17 cellular contexts compared by ENCODE assay signal in genomic region chr1:175683491-175684175, GRCh38. TPM values are rescaled to one million over a fixed set of nuclear protein-coding genes. Genes with fewer than 3 reads are reported as not detected.
DNase-seq lines count a peak whose midpoint lies in the region; ATAC-seq and TF ChIP-seq lines count a peak whose summit lies in the region.
"Had no signal": no experiment of that assay in that cellular context is flagged by ENCODE, and none has a peak within 500 bp of the region (broad histone marks: within the 10 kb centered on the region; RNA-seq: fewer than 3 reads in every experiment).

No MANE protein-coding gene starts in this region.

- POLR2A ChIA-PET in PC-9 (lab: Charles Lee; ENCODE audit: unreplicated experiment): no interaction called here

- no peak overlapping the region for H3K27ac Mint-ChIP-seq in GM23338
- H3K27ac Mint-ChIP-seq: B cell; CD4-positive, alpha-beta T cell; HFFc6 had no signal

- no peak overlapping the region for H3K23ac ChIP-seq in neuronal stem cell (ENCODE audit: low read depth, low read length, poor library complexity)

- TF ChIP-seq POLR2A in esophagus squamous epithelium (IDR thresholded peaks at IDR 0.05): no peak

- no peak overlapping the region for H2AFZ ChIP-seq in GM23338
- H2AFZ ChIP-seq in neuronal stem cell (ENCODE audit: low read length): no peak overlapping the region
- H2AFZ ChIP-seq in PC-9: no peak overlapping the region

- H3K79me1 ChIP-seq in neuronal stem cell (ENCODE audit: low read depth, low read length): no peaks in the 10 kb centered on the region

- H2BK12ac ChIP-seq in neuronal stem cell (ENCODE audit: low read length): no peak overlapping the region

- TF ChIP-seq CTCF in GM23338 (conservative IDR thresholded peaks at IDR 0.05; ENCODE audit: low read depth in 2 of 2) (no peak), epithelial cell of esophagus (IDR thresholded peaks at IDR 0.05; ENCODE audit: insufficient read depth, low read depth, low read length, missing control alignments) (no peak), PC-9 (conservative IDR thresholded peaks at IDR 0.05) (no peak), esophagus squamous epithelium (IDR thresholded peaks at IDR 0.05) (no peak)

- peaks cover 15% of the 10 kb centered on the region for H3K4me1 Mint-ChIP-seq in GM23338

- H3K27me3 ChIP-seq in GM23338 (ENCODE audit: insufficient read depth) (no peaks in the 10 kb centered on the region), neuronal stem cell (ENCODE audit: control insufficient read depth in 3 of 3, insufficient read depth in 3 of 3, low read depth in 1 of 3, low read length in 3 of 3) (no peaks in the 10 kb centered on the region), PC-9 (ENCODE audit: insufficient read depth, low read depth) (peaks cover 40% of the 10 kb centered on the region), esophagus squamous epithelium (no peaks in the 10 kb centered on the region)

- H2AK5ac ChIP-seq in neuronal stem cell (ENCODE audit: low read depth, low read length): no peak overlapping the region

- intact Hi-C loops in PC-9 (cut with micrococcal nuclease; ENCODE audit: unreplicated experiment): no loop called here
- intact Hi-C loops in esophagus squamous epithelium (cut with DNase I): no loop called here

- no peaks in the 10 kb centered on the region for H3K9me3 Mint-ChIP-seq in GM23338
- H3K9me3 Mint-ChIP-seq: CD4-positive, alpha-beta T cell had no signal

- no peaks in the 10 kb centered on the region for H3K36me3 Mint-ChIP-seq in GM23338 (ENCODE audit: low read depth)

- ATAC-seq in GM23338: peak; percentile 76

- no peak overlapping the region for H3K9ac ChIP-seq in neuronal stem cell (ENCODE audit: low read depth, low read length, poor library complexity)

- no peak overlapping the region for H2BK120ac ChIP-seq in neuronal stem cell (ENCODE audit: low read depth, low read length)

- no peaks in the 10 kb centered on the region for H4K20me1 ChIP-seq in GM23338 (replicated peaks; ENCODE audit: insufficient read depth)
- H4K20me1 ChIP-seq in PC-9 (ENCODE audit: insufficient read depth): no peaks in the 10 kb centered on the region

- H4K91ac ChIP-seq in neuronal stem cell (ENCODE audit: low read depth, low read length, poor library complexity): no peak overlapping the region

- H3K79me2 ChIP-seq in GM23338 (replicated peaks; ENCODE audit: insufficient read depth) (no peaks in the 10 kb centered on the region), PC-9 (ENCODE audit: low read depth) (no peaks in the 10 kb centered on the region)

- no peak overlapping the region for H3K4ac ChIP-seq in neuronal stem cell (ENCODE audit: low read length)

- no peak overlapping the region for H4K8ac ChIP-seq in neuronal stem cell (ENCODE audit: low read depth, low read length)

- no peak for DNase-seq in GM23338 (ENCODE audit: low spot score)
- DNase-seq in NCI-H526 (lab: John Stamatoyannopoulos, UW): peak; percentile 91 to 97
- peak; percentile 1 for DNase-seq in epithelial cell of esophagus (ENCODE audit: low read depth)
- DNase-seq in neuronal stem cell (ENCODE audit: low spot score): no peak
- DNase-seq in PC-9: no peak
- DNase-seq in DMS53 (lab: John Stamatoyannopoulos, UW): no peak
- no peak for DNase-seq in esophagus squamous epithelium (lab: John Stamatoyannopoulos, UW)
- DNase-seq: Calu3; CD4-positive, alpha-beta T cell; DMS 273 treated with DMSO at 0.1 percent for 48 hours; DMS79; HCEC 1CT; HFFc6 had no signal

- BruUV-seq in PC-9 (replicated peaks; lab: Mats Ljungman, UMichigan): no TSS peak

- H3K9me3 ChIP-seq in neuronal stem cell (replicated peaks in 1 of 2; ENCODE audit: control insufficient read depth in 2 of 2, insufficient read depth in 1 of 2, low read depth in 1 of 2, low read length in 2 of 2) (no peaks in the 10 kb centered on the region), PC-9 (ENCODE audit: insufficient read depth, low read depth) (no peaks in the 10 kb centered on the region), esophagus squamous epithelium (no peaks in the 10 kb centered on the region)

- H3K4me2 ChIP-seq in GM23338 (no peak overlapping the region), neuronal stem cell (ENCODE audit: insufficient read depth, low read length, poor library complexity, severe bottlenecking) (no peak overlapping the region), PC-9 (no peak overlapping the region)

- H3K36me3 ChIP-seq in GM23338 (ENCODE audit: insufficient read depth) (no peaks in the 10 kb centered on the region), neuronal stem cell (replicated peaks in 1 of 2; ENCODE audit: control insufficient read depth in 2 of 2, insufficient read depth in 2 of 2, low read length in 2 of 2) (no peaks in the 10 kb centered on the region), PC-9 (ENCODE audit: low read depth) (no peaks in the 10 kb centered on the region), esophagus squamous epithelium (no peaks in the 10 kb centered on the region)

- no peak overlapping the region for H2BK5ac ChIP-seq in neuronal stem cell (ENCODE audit: low read length)

- H3K14ac ChIP-seq in neuronal stem cell (ENCODE audit: low read length): peak overlapping the region; percentile 78

- peaks cover 3% of the 10 kb centered on the region for H3K27me3 Mint-ChIP-seq in GM23338 (ENCODE audit: insufficient read depth, low read depth, poor library complexity)
- H3K27me3 Mint-ChIP-seq: B cell had no signal

- H3F3A ChIP-seq in GM23338 (replicated peaks; ENCODE audit: low read depth) (no peaks in the 10 kb centered on the region), PC-9 (ENCODE audit: insufficient read depth, low read depth) (no peaks in the 10 kb centered on the region)

- H3K9me2 ChIP-seq in GM23338 (ENCODE audit: insufficient read depth) (no peaks in the 10 kb centered on the region), PC-9 (ENCODE audit: insufficient read depth) (no peaks in the 10 kb centered on the region)

- CTCF ChIA-PET in PC-9 (lab: Charles Lee): no interaction called here

- no peaks in the 10 kb centered on the region for H3K4me1 ChIP-seq in GM23338 (ENCODE audit: insufficient read depth)
- peaks cover 0 to 3% of the 10 kb centered on the region in 2 donors for H3K4me1 ChIP-seq in neuronal stem cell (ENCODE audit: control insufficient read depth in 2 of 2, insufficient read depth in 1 of 2, low read depth in 1 of 2, low read length in 2 of 2)
- no peaks in the 10 kb centered on the region for H3K4me1 ChIP-seq in PC-9 (replicated peaks; ENCODE audit: insufficient read depth)
- H3K4me1 ChIP-seq in esophagus squamous epithelium: no peaks in the 10 kb centered on the region

- H3K27ac ChIP-seq in GM23338 (ENCODE audit: low read depth) (no peak overlapping the region), neuronal stem cell (replicated peaks; ENCODE audit: low read length) (no peak overlapping the region), PC-9 (no peak overlapping the region), esophagus squamous epithelium (no peak overlapping the region)

- WGBS in neuronal stem cell (ENCODE audit: extremely low coverage in 2 of 2, insufficient read length in 2 of 2, insufficient replicate concordance in 1 of 2), 2 donors: no CpG with 5 or more reads among the region's 2 CpGs
- 29 to 61% methylated on average over 2 of the region's 2 CpGs for whole genome bisulfite sequencing in esophagus squamous epithelium, 2 donors

- H3K4me3 Mint-ChIP-seq in GM23338: no peak overlapping the region
- H3K4me3 Mint-ChIP-seq: B cell; CD4-positive, alpha-beta T cell; HFFc6 had no signal

- no peak overlapping the region for H3K18ac ChIP-seq in neuronal stem cell (ENCODE audit: low read length)

- H3K4me3 ChIP-seq in GM23338: no peak overlapping the region
- no peak overlapping the region for H3K4me3 ChIP-seq in epithelial cell of esophagus (ENCODE audit: low read length)
- no peak overlapping the region for H3K4me3 ChIP-seq in neuronal stem cell (ENCODE audit: low read length in 2 of 2)
- no peak overlapping the region for H3K4me3 ChIP-seq in PC-9
- no peak overlapping the region for H3K4me3 ChIP-seq in esophagus squamous epithelium

- no peak overlapping the region for H2BK15ac ChIP-seq in neuronal stem cell (ENCODE audit: low read length)

TF ChIP-seq in GM23338, 12 proteins besides CTCF, POLR2A, EP300 and RAD21:
- TF ChIP-seq NANOG (IDR thresholded peaks at IDR 0.05; ENCODE audit: borderline replicate concordance) (no peak), EZH2phosphoT487 (IDR thresholded peaks at IDR 0.05; ENCODE audit: unreplicated experiment) (no peak), JUNB (IDR thresholded peaks at IDR 0.05; ENCODE audit: unreplicated experiment) (no peak)

RNA-seq across cellular contexts. Expression of gene TNR, which starts 59.8 kb away (rescaled TPM):
- not detected in 2 replicates for total RNA-seq in GM23338 (2014; rRNA removed; shearing (Covaris generic))
- polyA plus RNA-seq in GM23338 (2016; fragmentation: Nextera tagmentation; extraction: Ambion mirVana): not detected in 2 replicates
- polyA plus RNA-seq in neuronal stem cell (2013, experiment 1 of 2): not detected
- not detected for polyA plus RNA-seq in neuronal stem cell (2013, experiment 2 of 2)
- total RNA-seq in PC-9 (2021): not detected in 2 replicates
- total RNA-seq in esophagus squamous epithelium: not detected
- total RNA-seq: Calu3; CD4-positive, alpha-beta T cell; G401; H4; HFFc6; HT1080 had no signal

Comparison
In these comparisons a context has a peak if more than half of its experiments do, and no peak if none do; other contexts are left out.
1. DNase-seq: peak in NCI-H526 (2 of 2) and epithelial cell of esophagus (single experiment); none in GM23338 (single experiment), neuronal stem cell (single experiment), PC-9 (0 of 2), DMS53 (single experiment) and esophagus squamous epithelium (single experiment).